Comparison of ENCODE assay signal across 10 cellular contexts in genomic region chr1:61052393-61053280, GRCh38. TPM values are rescaled to one million over a fixed set of nuclear protein-coding genes. Genes with fewer than 3 reads are reported as not detected.
DNase-seq lines count a peak whose midpoint lies in the region; FAIRE-seq and TF ChIP-seq lines count a peak whose summit lies in the region.
"Had no signal": no experiment of that assay in that cellular context is flagged by ENCODE, and none has a peak within 500 bp of the region (broad histone marks: within the 10 kb centered on the region; RNA-seq: fewer than 3 reads in every experiment).

No MANE protein-coding gene starts in this region.

- H3K27ac ChIP-seq in kidney (ENCODE audit: low read depth in 2 of 2, low read length in 2 of 2): peak overlapping the region in 1 of 2 donors; percentile 19
- H3K27ac ChIP-seq in substantia nigra (ENCODE audit: low read depth, low read length, poor library complexity, severe bottlenecking): peak overlapping the region; percentile 74
- peak overlapping the region in 1 of 4 donors; percentile 91 for H3K27ac ChIP-seq in Peyer's patch

- no peak for FAIRE-seq in kidney (lab: Jason Lieb, UNC)
- FAIRE-seq: GM12891 had no signal

- no peak for TF ChIP-seq CTCF in kidney (IDR thresholded peaks at IDR 0.05; ENCODE audit: borderline replicate concordance, extremely low read depth, insufficient read depth)
- TF ChIP-seq CTCF in Peyer's patch (IDR thresholded peaks at IDR 0.05): no peak

- H3K4me3 ChIP-seq in kidney (ENCODE audit: low read length in 2 of 2) (peak overlapping the region; percentile 53 to 54), Peyer's patch (no peak overlapping the region)

- H3K4me1 Mint-ChIP-seq in activated CD4-positive, alpha-beta T cell treated with anti-CD3 and anti-CD28 coated beads, Interleukin-2, amount 10 ng/mL, durations not matched to agents 24 days and 14 days: peaks cover 23% of the 10 kb centered on the region
- peaks cover 41% of the 10 kb centered on the region for H3K4me1 Mint-ChIP-seq in activated T-helper 1 cell treated with anti-CD3 and anti-CD28 coated beads, Interleukin-12 subunit alpha, Interleukin-12 subunit beta, Interleukin-2, Interleukin-4 antibody, amounts not matched to agents 30 ng/mL and 10 ng/mL and 1 ng/mL, durations not matched to agents 14 hours and 24 hours and 36 hours (ENCODE audit: low read depth)

- H3K27me3 Mint-ChIP-seq in activated CD4-positive, alpha-beta T cell treated with anti-CD3 and anti-CD28 coated beads, Interleukin-2, amount 10 ng/mL, durations not matched to agents 24 days and 14 days: peaks cover 62% of the 10 kb centered on the region
- peaks cover 63% of the 10 kb centered on the region for H3K27me3 Mint-ChIP-seq in activated T-helper 1 cell treated with anti-CD3 and anti-CD28 coated beads, Interleukin-12 subunit alpha, Interleukin-12 subunit beta, Interleukin-2, Interleukin-4 antibody, amounts not matched to agents 30 ng/mL and 10 ng/mL and 1 ng/mL, durations not matched to agents 14 hours and 24 hours and 36 hours (ENCODE audit: insufficient read depth)

- no peaks in the 10 kb centered on the region for H3K36me3 ChIP-seq in kidney (ENCODE audit: control insufficient read depth in 1 of 2, insufficient read depth in 2 of 2, low read length in 2 of 2)
- no peaks in the 10 kb centered on the region for H3K36me3 ChIP-seq in Peyer's patch

- H3K9me3 ChIP-seq in kidney (ENCODE audit: control insufficient read depth in 1 of 2, low read length in 2 of 2) (no peaks in the 10 kb centered on the region), Peyer's patch (no peaks in the 10 kb centered on the region)

- H3K9ac ChIP-seq in kidney (ENCODE audit: low read length in 2 of 2): no peak overlapping the region

- H3K4me3 Mint-ChIP-seq in activated CD4-positive, alpha-beta T cell treated with anti-CD3 and anti-CD28 coated beads, Interleukin-2, amount 10 ng/mL, durations not matched to agents 24 days and 14 days: peak overlapping the region; percentile 82
- H3K4me3 Mint-ChIP-seq in activated T-helper 1 cell treated with anti-CD3 and anti-CD28 coated beads, Interleukin-12 subunit alpha, Interleukin-12 subunit beta, Interleukin-2, Interleukin-4 antibody, amounts not matched to agents 30 ng/mL and 10 ng/mL and 1 ng/mL, durations not matched to agents 14 hours and 24 hours and 36 hours: peak overlapping the region; percentile 75

- H3K27me3 ChIP-seq in Peyer's patch: no peaks in the 10 kb centered on the region

- intact Hi-C loops in activated CD4-positive, alpha-beta T cell treated with anti-CD3 and anti-CD28 coated beads, Interleukin-2, amount 10 ng/mL, durations not matched to agents 24 days and 14 days (cut with micrococcal nuclease): loop anchor here (1.0 to 5.0 kb wide), 2 partner anchors 25 to 280 kb away; no protein-coding TSS in a partner anchor
- intact Hi-C loops in activated T-helper 1 cell treated with anti-CD3 and anti-CD28 coated beads, Interleukin-12 subunit alpha, Interleukin-12 subunit beta, Interleukin-2, Interleukin-4 antibody, amounts not matched to agents 30 ng/mL and 10 ng/mL and 1 ng/mL, durations not matched to agents 14 hours and 24 hours and 36 hours (cut with micrococcal nuclease): loop anchor here (1.0 to 5.0 kb wide), 3 partner anchors 280 to 672 kb away; no protein-coding TSS in a partner anchor
- intact Hi-C loops in kidney (cut with DNase I): no loop called here

- TF ChIP-seq POLR2A in Peyer's patch (IDR thresholded peaks at IDR 0.05): no peak

- H3K9me3 Mint-ChIP-seq in activated CD4-positive, alpha-beta T cell treated with anti-CD3 and anti-CD28 coated beads, Interleukin-2, amount 10 ng/mL, durations not matched to agents 24 days and 14 days: no peaks in the 10 kb centered on the region
- H3K9me3 Mint-ChIP-seq in activated T-helper 1 cell treated with anti-CD3 and anti-CD28 coated beads, Interleukin-12 subunit alpha, Interleukin-12 subunit beta, Interleukin-2, Interleukin-4 antibody, amounts not matched to agents 30 ng/mL and 10 ng/mL and 1 ng/mL, durations not matched to agents 14 hours and 24 hours and 36 hours: no peaks in the 10 kb centered on the region

- peak; percentile 60 for DNase-seq in activated CD4-positive, alpha-beta T cell treated with anti-CD3 and anti-CD28 coated beads, Interleukin-2, amount 10 ng/mL, durations not matched to agents 24 days and 14 days
- no peak for DNase-seq in activated CD4-positive, alpha-beta T cell treated with anti-CD3 and anti-CD28 coated beads for 4 hours
- no peak for DNase-seq in activated T-helper 1 cell treated with anti-CD3 and anti-CD28 coated beads, Interleukin-12 subunit alpha, Interleukin-12 subunit beta, Interleukin-2, Interleukin-4 antibody, amounts not matched to agents 30 ng/mL and 10 ng/mL and 1 ng/mL, durations not matched to agents 14 hours and 24 hours and 36 hours (ENCODE audit: low spot score)
- no peak for DNase-seq in kidney
- DNase-seq in substantia nigra (lab: John Stamatoyannopoulos, UW): peak in 12 of 49 donors; percentile 3 to 52 (median 22)
- no peak for DNase-seq in Peyer's patch
- DNase-seq in DMS 273 treated with DMSO at 0.1 percent for 48 hours (lab: John Stamatoyannopoulos, UW): no peak
- no peak for DNase-seq in dedifferentiated amniotic fluid mesenchymal stem cell (ENCODE audit: extremely low spot score)
- DNase-seq: activated naive CD4-positive, alpha-beta T cell treated with anti-CD3 and anti-CD28 coated beads, Interleukin-2, amount 50 U/mL, for 16 hours had no signal

- H3K36me3 Mint-ChIP-seq in activated CD4-positive, alpha-beta T cell treated with anti-CD3 and anti-CD28 coated beads, Interleukin-2, amount 10 ng/mL, durations not matched to agents 24 days and 14 days (ENCODE audit: low read depth): no peaks in the 10 kb centered on the region
- H3K36me3 Mint-ChIP-seq in activated T-helper 1 cell treated with anti-CD3 and anti-CD28 coated beads, Interleukin-12 subunit alpha, Interleukin-12 subunit beta, Interleukin-2, Interleukin-4 antibody, amounts not matched to agents 30 ng/mL and 10 ng/mL and 1 ng/mL, durations not matched to agents 14 hours and 24 hours and 36 hours (ENCODE audit: low read depth): peaks cover 2% of the 10 kb centered on the region

- no peak overlapping the region for H3K27ac Mint-ChIP-seq in activated CD4-positive, alpha-beta T cell treated with anti-CD3 and anti-CD28 coated beads, Interleukin-2, amount 10 ng/mL, durations not matched to agents 24 days and 14 days
- no peak overlapping the region for H3K27ac Mint-ChIP-seq in activated T-helper 1 cell treated with anti-CD3 and anti-CD28 coated beads, Interleukin-12 subunit alpha, Interleukin-12 subunit beta, Interleukin-2, Interleukin-4 antibody, amounts not matched to agents 30 ng/mL and 10 ng/mL and 1 ng/mL, durations not matched to agents 14 hours and 24 hours and 36 hours

- peaks cover 10 to 17% of the 10 kb centered on the region in 2 donors for H3K4me1 ChIP-seq in kidney (ENCODE audit: control insufficient read depth in 1 of 2, insufficient read depth in 1 of 2, low read depth in 1 of 2, low read length in 2 of 2)
- peaks cover 0 to 38% (median 15%) of the 10 kb centered on the region in 4 donors for H3K4me1 ChIP-seq in Peyer's patch

RNA-seq across cellular contexts. Expression of gene NFIA, which starts 29.7 kb away (rescaled TPM):
- 0.26 and 0.63 TPM in 2 replicates for total RNA-seq in activated CD4-positive, alpha-beta T cell treated with anti-CD3 and anti-CD28 coated beads, Interleukin-2, amount 10 ng/mL, durations not matched to agents 24 days and 14 days
- 0.41 and 0.69 TPM in 2 replicates for total RNA-seq in activated T-helper 1 cell treated with anti-CD3 and anti-CD28 coated beads, Interleukin-12 subunit alpha, Interleukin-12 subunit beta, Interleukin-2, Interleukin-4 antibody, amounts not matched to agents 30 ng/mL and 10 ng/mL and 1 ng/mL, durations not matched to agents 14 hours and 24 hours and 36 hours
- total RNA-seq in kidney (87.5 TPM), Peyer's patch (100 to 1,000 TPM in 1 of 4 donors, 10 to 100 TPM in 3; 32.0 to 160 (median 32.9) TPM)
- polyA plus RNA-seq in kidney (ENCODE audit: insufficient read depth, low read depth, low replicate concordance): 4.8 TPM

Comparison
In these comparisons a context has a peak if more than half of its experiments do, and no peak if none do; other contexts are left out.
1. H3K4me3 ChIP-seq: peak in kidney (2 of 2); none in Peyer's patch (0 of 4).
2. RNA of gene NFIA, which starts 29.7 kb away (total RNA-seq): 87.5 TPM in kidney (single experiment) and 32.0 to 160 TPM in Peyer's patch; 0.26 to 0.63 TPM in activated CD4-positive, alpha-beta T cell treated with anti-CD3 and anti-CD28 coated beads, Interleukin-2, amount 10 ng/mL, durations not matched to agents 24 days and 14 days and 0.41 to 0.69 TPM in activated T-helper 1 cell treated with anti-CD3 and anti-CD28 coated beads, Interleukin-12 subunit alpha, Interleukin-12 subunit beta, Interleukin-2, Interleukin-4 antibody, amounts not matched to agents 30 ng/mL and 10 ng/mL and 1 ng/mL, durations not matched to agents 14 hours and 24 hours and 36 hours; every median in the first group is over 10 times any median in the second.